9 cellular contexts compared by ENCODE assay signal in the genomic region with DNA sequence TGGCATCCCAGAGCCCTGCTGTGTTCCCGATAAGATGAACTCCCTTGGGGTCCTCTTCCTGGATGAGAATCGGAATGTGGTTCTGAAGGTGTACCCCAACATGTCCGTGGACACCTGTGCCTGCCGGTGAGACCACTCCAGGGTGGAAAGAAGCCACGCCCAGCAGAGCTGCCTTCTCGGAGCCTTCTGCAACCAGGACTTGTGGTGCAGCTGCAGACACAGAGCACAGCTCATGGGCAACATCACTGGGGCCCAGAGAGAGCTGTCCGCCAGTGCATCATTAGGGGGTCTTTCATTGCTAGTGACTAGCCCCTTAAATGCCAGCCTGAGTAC. TPM values are rescaled to one million over a fixed set of nuclear protein-coding genes. Genes with fewer than 3 reads are reported as not detected.
"Had no signal": no experiment of that assay in that cellular context is flagged by ENCODE, and none has a peak within 500 bp of the region (broad histone marks: within the 10 kb centered on the region; RNA-seq: fewer than 3 reads in every experiment).

No MANE protein-coding gene starts in this region.

- H3K27ac Mint-ChIP-seq: GM23338, HFFc6 had no signal

- H3K9me3 ChIP-seq: HAP-1 had no signal

- H3K4me3 Mint-ChIP-seq: GM23338, HFFc6 had no signal

- H3K9me3 Mint-ChIP-seq: GM23338, HFFc6 had no signal

- FAIRE-seq: HTR-8/SVneo, K562 had no signal

- H3K4me3 ChIP-seq: GM23338, HAP-1, K562 had no signal

- H3K36me3 ChIP-seq: HAP-1 had no signal

- H3K4me1 ChIP-seq: HAP-1 had no signal

- H3K4me2 ChIP-seq: GM23338 had no signal

- H2AFZ ChIP-seq: GM23338 had no signal

RNA-seq across cellular contexts. Expression of a gene that starts 9.6 kb away (rescaled TPM):
- total RNA-seq: GM23338, H4, H7, HFFc6, HT-29 had no signal
- polyA plus RNA-seq: GM23338, IMR-90 had no signal

RNA-seq across cellular contexts. Expression of a gene that starts 12.6 kb away (rescaled TPM):
- total RNA-seq: H4, H7, HFFc6, HT-29, IMR-90 had no signal
- polyA plus RNA-seq: GM23338 had no signal

RNA-seq across cellular contexts. Expression of a gene that starts 35.5 kb away (rescaled TPM):
- total RNA-seq: GM23338, H4, H7, HFFc6, IMR-90, K562 had no signal
- polyA plus RNA-seq: GM23338, IMR-90, K562 had no signal
